ENCODE assay signal across 11 cellular contexts in the genomic region with DNA sequence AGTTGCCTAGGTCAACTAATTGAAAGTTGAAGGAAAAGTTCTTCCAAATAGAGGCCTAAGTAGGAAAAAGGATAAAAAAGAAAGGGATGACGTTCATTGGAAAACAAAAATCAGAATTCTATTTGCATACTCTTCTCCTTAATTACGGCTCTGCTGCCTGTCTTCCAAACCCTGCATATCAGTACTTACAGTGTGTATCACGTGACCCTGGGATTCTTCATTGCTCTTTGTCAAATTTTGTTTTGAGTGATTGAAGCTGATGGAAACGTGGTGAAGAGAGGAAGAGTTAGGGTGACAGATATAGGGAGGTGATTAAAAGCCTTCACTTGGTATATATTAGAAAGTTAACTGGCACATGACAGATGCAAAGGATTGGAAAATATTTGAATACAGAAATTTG.
"Had no signal": no experiment of that assay in that cellular context is flagged by ENCODE, and none has a peak within 500 bp of the region (broad histone marks: within the 10 kb centered on the region; RNA-seq: fewer than 3 reads in every experiment).

No MANE protein-coding gene starts in this region.

- H3K27ac ChIP-seq: GM23248 had no signal

- H3K4me3 ChIP-seq: GM23248, GM23338, HAP-1 had no signal

- H3K4me2 ChIP-seq: GM23338 had no signal

- FAIRE-seq: H1, H54 had no signal

- H3K4me3 Mint-ChIP-seq: GM23338, H9, HFFc6 had no signal

- H3K27ac Mint-ChIP-seq: GM23338, H9, HFFc6 had no signal

- H3K4me1 ChIP-seq: HAP-1 had no signal

- DNase-seq: GM23248, GOT3, H7, H9, HCEC 1CT, HFFc6 had no signal

- H3K9me3 Mint-ChIP-seq: HFFc6 had no signal

- ATAC-seq: GM23338, HCT116 had no signal

- H2AFZ ChIP-seq: GM23248, GM23338 had no signal

- H3K9me3 ChIP-seq: HAP-1 had no signal

- H3K36me3 ChIP-seq: HAP-1 had no signal

- H3K9ac ChIP-seq: GM23248 had no signal
